Comparison of ENCODE assay signal across 9 cellular contexts in the genomic region with DNA sequence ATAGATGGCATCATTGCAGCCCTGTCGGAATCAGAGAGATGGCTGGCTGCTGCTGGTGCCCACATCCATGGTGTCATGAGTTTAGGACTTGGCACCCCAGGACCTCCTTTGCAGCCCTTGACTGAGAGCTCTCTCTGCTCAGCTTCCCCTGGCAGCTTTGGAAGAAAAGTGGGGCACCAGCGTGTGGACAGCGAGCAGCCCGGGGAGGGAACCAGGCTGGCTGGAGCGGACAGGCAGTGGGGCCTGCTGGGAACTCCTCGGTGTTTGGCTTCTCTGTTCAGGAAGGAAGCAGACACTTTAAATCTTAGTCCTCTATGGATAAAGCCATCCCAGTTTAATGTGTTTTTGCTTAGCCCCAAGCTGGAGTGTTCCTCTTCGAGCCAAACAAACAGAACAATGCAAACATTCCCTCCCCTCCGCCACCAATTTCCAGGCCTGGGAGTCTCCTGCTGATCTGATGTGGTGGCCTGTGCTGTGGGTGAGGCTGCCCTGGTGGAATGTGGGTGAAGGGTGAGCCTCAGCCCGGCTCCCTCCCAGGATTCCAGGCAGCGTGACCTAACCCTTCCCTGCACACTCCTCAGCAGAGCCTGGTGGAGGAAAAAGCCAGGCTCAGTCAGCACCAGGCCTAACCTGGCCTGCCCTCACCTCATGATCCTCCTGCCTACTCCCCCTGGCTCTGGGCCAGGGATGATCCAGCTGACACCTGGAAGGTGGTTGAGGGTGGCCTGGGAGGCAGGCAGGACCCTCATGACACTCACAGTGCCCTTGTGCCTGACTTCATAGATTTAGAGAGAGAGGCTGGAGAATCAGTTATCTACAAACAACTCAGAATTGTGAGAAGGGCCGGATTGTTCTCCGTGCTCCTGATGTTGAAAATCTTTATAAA. TPM values are rescaled to one million over a fixed set of nuclear protein-coding genes. Genes with fewer than 3 reads are reported as not detected.
DNase-seq lines count a peak whose midpoint lies in the region; ATAC-seq and TF ChIP-seq lines count a peak whose summit lies in the region.
"Had no signal": no experiment of that assay in that cellular context is flagged by ENCODE, and none has a peak within 500 bp of the region (broad histone marks: within the 10 kb centered on the region; RNA-seq: fewer than 3 reads in every experiment).

No MANE protein-coding gene starts in this region.

- intact Hi-C loops in PC-3 (cut with micrococcal nuclease): no loop called here

- peak overlapping the region; percentile 54 for H2AFZ ChIP-seq in PC-3 (ENCODE audit: low read length)
- peak overlapping the region; percentile 56 for H2AFZ ChIP-seq in fibroblast of lung (ENCODE audit: low read length)
- peak overlapping the region; percentile 76 for H2AFZ ChIP-seq in osteoblast (ENCODE audit: low read length)

- H3K4me3 ChIP-seq in PC-3 (ENCODE audit: low read length) (peak overlapping the region; percentile 12; the same call in 1 of the 2 replicates), fibroblast of lung (replicated peaks in 1 of 4; ENCODE audit: control extremely low read depth in 1 of 4, insufficient read depth in 1 of 4, low read depth in 3 of 4, low read length in 4 of 4) (no peak overlapping the region), osteoblast (ENCODE audit: insufficient read depth, low read length) (no peak overlapping the region)

- peaks cover 69% of the 10 kb centered on the region for H3K4me1 ChIP-seq in PC-3 (ENCODE audit: insufficient read depth, low read length)
- H3K4me1 ChIP-seq in fibroblast of lung (ENCODE audit: control insufficient read depth, extremely low read depth, insufficient read depth, low read length): peaks cover 20% of the 10 kb centered on the region
- H3K4me1 ChIP-seq in osteoblast (ENCODE audit: insufficient read depth, low read length): peaks cover 42% of the 10 kb centered on the region

- H3K27me3 ChIP-seq in PC-3 (ENCODE audit: low read length): no peaks in the 10 kb centered on the region
- H3K27me3 ChIP-seq in fibroblast of lung (ENCODE audit: control insufficient read depth, insufficient read depth, low read length): no peaks in the 10 kb centered on the region
- H3K27me3 ChIP-seq in osteoblast (ENCODE audit: insufficient read depth, low read length): no peaks in the 10 kb centered on the region

- no peaks in the 10 kb centered on the region for H3K9me2 ChIP-seq in PC-3 (replicated peaks; ENCODE audit: low read length)

- BruUV-seq in PC-3 (replicated peaks; lab: Mats Ljungman, UMichigan): no TSS peak

- H3K9me3 ChIP-seq in PC-3 (ENCODE audit: low read length): no peaks in the 10 kb centered on the region
- H3K9me3 ChIP-seq in fibroblast of lung (ENCODE audit: control insufficient read depth, insufficient read depth, low read depth, low read length): no peaks in the 10 kb centered on the region
- H3K9me3 ChIP-seq in osteoblast (ENCODE audit: low read depth, low read length): no peaks in the 10 kb centered on the region

- ATAC-seq in PC-3: peak; percentile 88
- ATAC-seq in HG02870 (IDR thresholded peaks at IDR 0.05; ENCODE audit: unreplicated experiment): no peak

- POLR2A ChIA-PET in PC-3 (lab: Charles Lee; ENCODE audit: unreplicated experiment): no interaction called here
- POLR2A ChIA-PET in HEK293T (lab: Yijun Ruan, JAX): no interaction called here

- H3K4me2 ChIP-seq in PC-3 (ENCODE audit: low read length) (peak overlapping the region; percentile 78), fibroblast of lung (ENCODE audit: extremely low read depth, insufficient read depth, low read length) (no peak overlapping the region), osteoblast (ENCODE audit: insufficient read depth, low read length) (no peak overlapping the region)

- no peaks in the 10 kb centered on the region for H3F3A ChIP-seq in PC-3 (ENCODE audit: low read length, unreplicated experiment)

- in situ Hi-C loops in Caki2 (cut with HindIII; ENCODE audit: low pct_unique_long_range_greater_than_20kb, low sequenced_read_pairs): no loop called here

- DNase-seq in Caki2 (ENCODE audit: low read depth): peak; percentile 91
- DNase-seq in PC-3: peak; percentile 91
- peak; percentile 73 to 80 for DNase-seq in fibroblast of lung (ENCODE audit: low read depth in 2 of 2)
- DNase-seq in osteoblast (ENCODE audit: insufficient read length, low spot score, missing footprints): peak; percentile 94
- no peak for DNase-seq in NCI-H187 treated with DMSO at 0.1 percent for 48 hours (lab: John Stamatoyannopoulos, UW)
- no peak for DNase-seq in stimulated activated naive CD4-positive, alpha-beta T cell (lab: John Stamatoyannopoulos, UW)
- DNase-seq in HEK293T (ENCODE audit: extremely low spot score): no peak
- DNase-seq: erythroblast had no signal

- H4K20me1 ChIP-seq in PC-3 (ENCODE audit: low read length) (no peaks in the 10 kb centered on the region), fibroblast of lung (ENCODE audit: control insufficient read depth, extremely low read depth, insufficient read depth, low read length) (no peaks in the 10 kb centered on the region), osteoblast (ENCODE audit: insufficient read depth, low read length) (no peaks in the 10 kb centered on the region)

- peak overlapping the region; percentile 87 for H3K27ac ChIP-seq in PC-3 (ENCODE audit: low read length)
- H3K27ac ChIP-seq in fibroblast of lung (ENCODE audit: insufficient read depth, low read length): no peak overlapping the region
- peak overlapping the region; percentile 81 for H3K27ac ChIP-seq in osteoblast (ENCODE audit: low read depth, low read length)

- no peaks in the 10 kb centered on the region for H3K79me2 ChIP-seq in PC-3 (ENCODE audit: low read length)
- no peaks in the 10 kb centered on the region for H3K79me2 ChIP-seq in fibroblast of lung (ENCODE audit: control insufficient read depth, insufficient read depth, low read length)
- no peaks in the 10 kb centered on the region for H3K79me2 ChIP-seq in osteoblast (ENCODE audit: insufficient read depth, low read length)

- no peak for TF ChIP-seq CTCF in PC-3 (conservative IDR thresholded peaks at IDR 0.05; ENCODE audit: low read depth, low read length)
- no peak for TF ChIP-seq CTCF in fibroblast of lung (conservative IDR thresholded peaks at IDR 0.05 in 1 of 2, IDR thresholded peaks at IDR 0.05 in 1 of 2; ENCODE audit: low read depth in 1 of 2, low read length in 2 of 2)
- TF ChIP-seq CTCF in osteoblast (IDR thresholded peaks at IDR 0.05; ENCODE audit: extremely low read depth, low read depth, low read length): no peak

- CTCF ChIA-PET in PC-3 (lab: Charles Lee) (interaction anchor here (0.5 kb wide), 1 partner anchor 216 kb away, joined by 3 read pairs; no protein-coding TSS in a partner anchor), HEK293T (lab: Yijun Ruan, JAX) (no interaction called here)

- H3K9ac ChIP-seq in PC-3 (ENCODE audit: low read length) (peak overlapping the region; percentile 55), fibroblast of lung (ENCODE audit: insufficient read depth, low read length) (no peak overlapping the region)

- H3K36me3 ChIP-seq in PC-3 (ENCODE audit: low read depth, low read length) (no peaks in the 10 kb centered on the region), fibroblast of lung (ENCODE audit: control insufficient read depth, insufficient read depth, low read length) (no peaks in the 10 kb centered on the region), osteoblast (ENCODE audit: insufficient read depth, low read length) (no peaks in the 10 kb centered on the region)

TF ChIP-seq in HEK293T, 16 proteins besides CTCF, POLR2A, EP300 and RAD21:
- TF ChIP-seq TARDBP (IDR thresholded peaks at IDR 0.05) (no peak), HDGF (IDR thresholded peaks at IDR 0.05; ENCODE audit: borderline replicate concordance) (no peak), BHLHE40 (IDR thresholded peaks at IDR 0.05; ENCODE audit: borderline replicate concordance) (no peak), NFRKB (IDR thresholded peaks at IDR 0.05) (no peak), L3MBTL2 (conservative IDR thresholded peaks at IDR 0.05) (no peak), SUZ12 (IDR thresholded peaks at IDR 0.05) (no peak), FOXA1 (IDR thresholded peaks at IDR 0.05) (no peak), ZNF384 (IDR thresholded peaks at IDR 0.05) (no peak), FOXK2 (IDR thresholded peaks at IDR 0.05) (no peak), SP1 (IDR thresholded peaks at IDR 0.05) (no peak), ARNT (IDR thresholded peaks at IDR 0.05) (no peak), LEF1 (IDR thresholded peaks at IDR 0.05; ENCODE audit: borderline replicate concordance) (no peak), CTBP1 (IDR thresholded peaks at IDR 0.05; ENCODE audit: borderline replicate concordance) (no peak), ELF4 (IDR thresholded peaks at IDR 0.05) (no peak), FOXM1 (IDR thresholded peaks at IDR 0.05; ENCODE audit: borderline replicate concordance) (no peak)
- TF ChIP-seq, protein P1, sequence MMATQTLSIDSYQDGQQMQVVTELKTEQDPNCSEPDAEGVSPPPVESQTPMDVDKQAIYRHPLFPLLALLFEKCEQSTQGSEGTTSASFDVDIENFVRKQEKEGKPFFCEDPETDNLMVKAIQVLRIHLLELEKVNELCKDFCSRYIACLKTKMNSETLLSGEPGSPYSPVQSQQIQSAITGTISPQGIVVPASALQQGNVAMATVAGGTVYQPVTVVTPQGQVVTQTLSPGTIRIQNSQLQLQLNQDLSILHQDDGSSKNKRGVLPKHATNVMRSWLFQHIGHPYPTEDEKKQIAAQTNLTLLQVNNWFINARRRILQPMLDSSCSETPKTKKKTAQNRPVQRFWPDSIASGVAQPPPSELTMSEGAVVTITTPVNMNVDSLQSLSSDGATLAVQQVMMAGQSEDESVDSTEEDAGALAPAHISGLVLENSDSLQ (IDR thresholded peaks at IDR 0.05): no peak

RNA-seq across cellular contexts. Expression of a gene that starts 21.6 kb away (rescaled TPM):
- 17.4 and 41.1 TPM in 2 replicates for total RNA-seq in Caki2 (2014; rRNA removed; shearing (Covaris generic); ENCODE audit: low replicate concordance)
- total RNA-seq in PC-3 (2014; rRNA removed): 7.2 and 7.3 TPM in 2 replicates
- not detected in 2 replicates for total RNA-seq in fibroblast of lung
- polyA plus RNA-seq in fibroblast of lung: 0.01 TPM in 2 replicates
- polyA plus RNA-seq in fibroblast of lung (2012): not detected in 2 replicates
- polyA minus RNA-seq in fibroblast of lung (ENCODE audit: low replicate concordance): not detected in 2 replicates
- total RNA-seq in osteoblast: under 0.01 TPM in 2 replicates

Comparison
In these comparisons a context has a peak if more than half of its experiments do, and no peak if none do; other contexts are left out.
1. DNase-seq: peak in Caki2 (single experiment), PC-3 (single experiment), fibroblast of lung (2 of 2) and osteoblast (single experiment); none in NCI-H187 treated with DMSO at 0.1 percent for 48 hours (single experiment), stimulated activated naive CD4-positive, alpha-beta T cell (0 of 6) and HEK293T (single experiment).
2. Peak in every context shown above with its lines, with median percentiles within 50 percentile points of each other: H2AFZ ChIP-seq.